Comparison of ENCODE assay signal across 8 cellular contexts in the genomic region with DNA sequence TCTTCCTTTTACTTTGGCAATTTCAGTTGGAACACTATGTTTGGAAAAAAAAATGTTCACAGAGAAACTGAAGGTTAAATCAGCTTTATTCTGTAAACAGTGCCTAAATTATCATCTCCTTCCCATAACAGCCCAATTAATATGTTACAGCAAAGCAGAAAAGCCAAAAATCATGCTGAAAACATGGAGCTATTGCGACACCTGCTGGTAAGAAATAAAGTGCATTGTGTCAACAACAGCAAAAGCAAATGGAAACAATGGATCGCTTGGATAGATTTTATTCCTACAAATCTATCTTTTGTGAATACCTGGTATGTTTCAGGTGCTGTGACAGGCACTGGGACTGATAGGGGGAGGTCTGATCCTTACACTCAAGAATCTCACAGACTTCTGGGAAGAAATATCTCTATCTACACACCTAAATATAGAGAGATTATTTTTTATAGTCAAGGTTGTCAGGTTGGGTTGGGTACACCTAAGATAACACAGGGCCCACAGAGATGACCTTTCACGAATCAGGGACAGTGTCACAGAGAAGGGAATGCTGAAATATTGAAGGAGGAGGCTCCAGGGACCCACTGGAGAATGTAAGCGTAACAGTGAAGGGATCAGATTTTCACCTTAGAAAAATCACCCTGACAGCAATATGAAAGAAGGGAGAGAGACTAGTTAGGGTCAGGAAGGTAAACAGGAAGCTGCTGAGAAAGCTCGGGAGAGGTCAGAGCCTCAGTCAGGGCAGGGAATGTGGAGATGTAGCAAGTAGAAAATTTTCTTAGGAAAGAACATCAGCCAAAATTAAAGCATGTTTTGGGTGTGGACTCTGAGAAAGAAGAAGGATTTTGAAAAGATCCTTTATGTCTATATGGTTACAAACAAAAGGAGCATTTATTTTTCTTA. TPM values are rescaled to one million over a fixed set of nuclear protein-coding genes. Genes with fewer than 3 reads are reported as not detected.
DNase-seq lines count a peak whose midpoint lies in the region; ATAC-seq, FAIRE-seq and TF ChIP-seq lines count a peak whose summit lies in the region.

No MANE protein-coding gene starts in this region.

- peak overlapping the region; percentile 63 for H2AFZ ChIP-seq in ACC112 (ENCODE audit: low read length, unreplicated experiment)

- H3K4me1 Mint-ChIP-seq in endodermal cell = peaks cover 8% of the 10 kb centered on the region
- H3K4me1 Mint-ChIP-seq in naive thymus-derived CD4-positive, alpha-beta T cell = peaks cover 0 to 6% (median 0%) of the 10 kb centered on the region in 7 donors

- intact Hi-C loops in naive thymus-derived CD4-positive, alpha-beta T cell (cut with micrococcal nuclease) = loop anchor here in 1 of 2 donors (1.0 kb wide), 1 partner anchor 43 kb away; a partner anchor contains a TSS

- no peak overlapping the region for H3K9ac ChIP-seq in endodermal cell (ENCODE audit: extremely low read depth, low read length, poor library complexity, severe bottlenecking)

- H3K27ac ChIP-seq in ACC112 (ENCODE audit: low read depth, low read length) (no peak overlapping the region), endodermal cell (ENCODE audit: low read depth, low read length) (no peak overlapping the region)
- H3K27ac ChIP-seq in naive thymus-derived CD4-positive, alpha-beta T cell (ENCODE audit: low read depth, low read length) = no peak overlapping the region

- TF ChIP-seq CTCF in GM10248 (IDR thresholded peaks at IDR 0.05; ENCODE audit: control extremely low read depth, extremely low read depth, low read depth, missing control alignments) (peak; percentile 84), endodermal cell (conservative IDR thresholded peaks at IDR 0.05) (peak; percentile 95)

- H3K79me2 ChIP-seq in ACC112 (ENCODE audit: control insufficient read depth, insufficient read depth, low read length, unreplicated experiment) = no peaks in the 10 kb centered on the region

- DNase-seq in GM10248 (ENCODE audit: extremely low spot score) (peak; percentile 18), NCI-H2029 (lab: John Stamatoyannopoulos, UW) (peak; percentile 40), endodermal cell (peak; percentile 80)
- peak in 7 of 9 donors; percentile 4 to 51 (median 37) for DNase-seq in naive thymus-derived CD4-positive, alpha-beta T cell

- peak overlapping the region; percentile 16 for H3K27ac Mint-ChIP-seq in endodermal cell
- peak overlapping the region in 1 of 9 donors; percentile 1 for H3K27ac Mint-ChIP-seq in naive thymus-derived CD4-positive, alpha-beta T cell

- CTCF ChIA-PET in GM10248 (lab: Yijun Ruan, JAX) = interaction anchor here (0.8 to 4.6 kb wide), 37 partner anchors 10 to 850 kb away, joined by 3 to 62 read pairs (median 5); a partner anchor contains a TSS
- CTCF ChIA-PET in naive thymus-derived CD4-positive, alpha-beta T cell (lab: Charles Lee) = interaction anchor here (0.6 to 2.0 kb wide), 9 partner anchors 10 to 1769 kb away, joined by 3 to 8 read pairs (median 3); no protein-coding TSS in a partner anchor

- H3K36me3 Mint-ChIP-seq in endodermal cell (ENCODE audit: low read depth) = no peaks in the 10 kb centered on the region
- H3K36me3 Mint-ChIP-seq in naive thymus-derived CD4-positive, alpha-beta T cell = no peaks in the 10 kb centered on the region

- 30 to 31% methylated on average over 2 to 5 of the region's 5 CpGs for WGBS in endodermal cell (ENCODE audit: insufficient coverage in 1 of 2, insufficient read length in 1 of 2), 2 experiments

- FAIRE-seq in TTC549 (lab: Jason Lieb, UNC) = peak; percentile 50

- peaks cover 8% of the 10 kb centered on the region for H3K4me1 ChIP-seq in ACC112 (ENCODE audit: control insufficient read depth, insufficient read depth, low read length, unreplicated experiment)
- H3K4me1 ChIP-seq in endodermal cell (ENCODE audit: control insufficient read depth, insufficient read depth, low read length) = peaks cover 5% of the 10 kb centered on the region
- H3K4me1 ChIP-seq in naive thymus-derived CD4-positive, alpha-beta T cell (ENCODE audit: control insufficient read depth in 2 of 2, insufficient read depth in 2 of 2, low read length in 2 of 2) = no peaks in the 10 kb centered on the region

- peak; percentile 73 for ATAC-seq in HG02571 (IDR thresholded peaks at IDR 0.05; ENCODE audit: unreplicated experiment)
- no peak for ATAC-seq in naive thymus-derived CD4-positive, alpha-beta T cell
- ATAC-seq in HG03280 (IDR thresholded peaks at IDR 0.05; ENCODE audit: unreplicated experiment) = no peak

- POLR2A ChIA-PET in GM10248 (lab: Yijun Ruan, JAX) = no interaction called here
- POLR2A ChIA-PET in naive thymus-derived CD4-positive, alpha-beta T cell (lab: Charles Lee) = no interaction called here

- no peaks in the 10 kb centered on the region for H3K9me3 ChIP-seq in endodermal cell (ENCODE audit: control insufficient read depth, low read length)
- no peaks in the 10 kb centered on the region for H3K9me3 ChIP-seq in naive thymus-derived CD4-positive, alpha-beta T cell (ENCODE audit: control insufficient read depth in 2 of 3, low read length in 3 of 3)

- H3K27me3 Mint-ChIP-seq in endodermal cell (ENCODE audit: insufficient read depth) = no peaks in the 10 kb centered on the region
- H3K27me3 Mint-ChIP-seq in naive thymus-derived CD4-positive, alpha-beta T cell = peaks cover 0 to 7% (median 0%) of the 10 kb centered on the region in 5 donors

- H3K36me3 ChIP-seq in ACC112 (ENCODE audit: insufficient read depth, low read length) (no peaks in the 10 kb centered on the region), endodermal cell (ENCODE audit: control insufficient read depth, insufficient read depth, low read length) (no peaks in the 10 kb centered on the region)
- no peaks in the 10 kb centered on the region for H3K36me3 ChIP-seq in naive thymus-derived CD4-positive, alpha-beta T cell (ENCODE audit: control insufficient read depth in 2 of 3, insufficient read depth in 3 of 3, low read length in 3 of 3)

- H3K27me3 ChIP-seq in ACC112 (ENCODE audit: insufficient read depth, low read length) = no peaks in the 10 kb centered on the region; the same call in 1 of the 2 replicates
- no peaks in the 10 kb centered on the region for H3K27me3 ChIP-seq in endodermal cell (ENCODE audit: control insufficient read depth, insufficient read depth, low read length, poor library complexity, severe bottlenecking)
- no peaks in the 10 kb centered on the region for H3K27me3 ChIP-seq in naive thymus-derived CD4-positive, alpha-beta T cell (ENCODE audit: control insufficient read depth in 2 of 2, insufficient read depth in 2 of 2, low read length in 2 of 2)

- H3K9me3 Mint-ChIP-seq in endodermal cell = no peaks in the 10 kb centered on the region
- H3K9me3 Mint-ChIP-seq in naive thymus-derived CD4-positive, alpha-beta T cell = peaks cover 0 to 2% (median 0%) of the 10 kb centered on the region in 11 donors

- no peak overlapping the region for H3K4me3 ChIP-seq in ACC112 (ENCODE audit: low read depth, low read length)
- H3K4me3 ChIP-seq in endodermal cell (ENCODE audit: low read length) = no peak overlapping the region
- H3K4me3 ChIP-seq in naive thymus-derived CD4-positive, alpha-beta T cell (ENCODE audit: low read length) = no peak overlapping the region

- no peak overlapping the region for H3K4me3 Mint-ChIP-seq in endodermal cell
- H3K4me3 Mint-ChIP-seq in naive thymus-derived CD4-positive, alpha-beta T cell = no peak overlapping the region

RNA-seq across cellular contexts. Expression of a gene that starts 16.5 kb away (rescaled TPM):
- total RNA-seq in endodermal cell = not detected
- polyA plus RNA-seq in endodermal cell (2013, experiment 1 of 2) = 0.25 TPM
- 0.25 TPM for polyA plus RNA-seq in endodermal cell (2013, experiment 2 of 2)
- total RNA-seq in naive thymus-derived CD4-positive, alpha-beta T cell = not detected
- polyA plus RNA-seq in naive thymus-derived CD4-positive, alpha-beta T cell = not detected

RNA-seq across cellular contexts. Expression of a gene that starts 42.8 kb away (rescaled TPM):
- total RNA-seq in endodermal cell = 10 to 100 TPM; 17.4 to 30.6 TPM
- 43.6 TPM for polyA plus RNA-seq in endodermal cell (2013, experiment 1 of 2)
- polyA plus RNA-seq in endodermal cell (2013, experiment 2 of 2) = 39.6 TPM
- 10 to 100 TPM in 4 of 5 experiments, 1 to 10 TPM in 1; 6.8 to 23.9 (median 14.0) TPM for total RNA-seq in naive thymus-derived CD4-positive, alpha-beta T cell
- polyA plus RNA-seq in naive thymus-derived CD4-positive, alpha-beta T cell = 10 to 100 TPM; 30.0 to 40.1 TPM

RNA-seq across cellular contexts. Expression of a gene that starts 42.9 kb away (rescaled TPM):
- 10 to 100 TPM; 14.8 to 18.9 TPM for total RNA-seq in endodermal cell
- 18.7 TPM for polyA plus RNA-seq in endodermal cell (2013, experiment 1 of 2)
- polyA plus RNA-seq in endodermal cell (2013, experiment 2 of 2) = 18.6 TPM
- total RNA-seq in naive thymus-derived CD4-positive, alpha-beta T cell = 10 to 100 TPM; 13.5 to 24.7 (median 19.3) TPM
- polyA plus RNA-seq in naive thymus-derived CD4-positive, alpha-beta T cell = 1 to 10 TPM; 9.2 to 9.6 TPM

Comparison
In these comparisons a context has a peak if more than half of its experiments do, and no peak if none do; other contexts are left out.
1. DNase-seq: peak in every context shown above with its lines; median percentile 80 in endodermal cell; 40 in NCI-H2029; 37 in naive thymus-derived CD4-positive, alpha-beta T cell; 18 in GM10248.